In genomic region chr5:141966963-141967333, GRCh38 we compare ENCODE assay signal across 33 cellular contexts. TPM values are rescaled to one million over a fixed set of nuclear protein-coding genes. Genes with fewer than 3 reads are reported as not detected.
"Had no signal": no experiment of that assay in that cellular context is flagged by ENCODE, and none has a peak within 500 bp of the region (broad histone marks: within the 10 kb centered on the region; RNA-seq: fewer than 3 reads in every experiment).

No MANE protein-coding gene starts in this region.

- H3K9me3 ChIP-seq: esophagus muscularis mucosa, heart left ventricle, left lung, mucosa of descending colon, pancreas, prostate gland, sigmoid colon, stomach, tibial nerve had no signal

- H3K36me3 ChIP-seq: prostate gland, tibial nerve had no signal

- FAIRE-seq: astrocyte, pancreas, small intestine had no signal

- H3K4me1 ChIP-seq: prostate gland had no signal

- H3K27me3 Mint-ChIP-seq: activated CD4-positive, alpha-beta memory T cell treated with anti-CD3 and anti-CD28 coated beads, Interleukin-2, amount 10 ng/mL, durations not matched to agents 7 days and 5 days; activated CD4-positive, alpha-beta T cell treated with anti-CD3 and anti-CD28 coated beads, Interleukin-2, amount 10 ng/mL, durations not matched to agents 7 days and 5 days; activated T-helper 17 cell treated with anti-CD3 and anti-CD28 coated beads, Interleukin-2, amount 50 U/mL, for 72 hours had no signal

- H3K4me3 ChIP-seq: esophagus muscularis mucosa, heart left ventricle, left lung, lung, mucosa of descending colon, pancreas, prostate gland, sigmoid colon, stomach, tibial nerve had no signal

- DNase-seq: activated CD4-positive, alpha-beta memory T cell treated with anti-CD3 and anti-CD28 coated beads, Interleukin-2, amount 10 ng/mL, durations not matched to agents 7 days and 5 days; activated CD4-positive, alpha-beta T cell treated with anti-CD3 and anti-CD28 coated beads, Interleukin-2, amount 10 ng/mL, durations not matched to agents 7 days and 5 days; activated CD4-positive, CD25-positive, alpha-beta regulatory T cell treated with anti-CD3 and anti-CD28 coated beads, Interleukin-2, amount 50 U/mL, for 72 hours; activated gamma-delta T cell treated with Interleukin-2 at 50 U/mL for 16 hours; activated naive CD4-positive, alpha-beta T cell treated with anti-CD3 and anti-CD28 coated beads, Interleukin-2, amount 50 U/mL, for 16 hours; activated T-cell treated with anti-CD3 and anti-CD28 coated beads, Interleukin-2, amount 50 U/mL, for 4 hours; amniotic stem cell; brain microvascular endothelial cell; endodermal cell; foreskin keratinocyte; heart left ventricle; kidney glomerular epithelial cell; left lung; mucosa of descending colon; nephron progenitor cell; nucleus accumbens; pancreas; retina; sigmoid colon; small intestine; stimulated activated CD4-positive, alpha-beta T cell treated with anti-CD3 and anti-CD28 coated beads, Interleukin-4, amount 100 ng/mL, for 24 hours; stomach; T1000; WERI-Rb-1 had no signal

- ATAC-seq: activated T-cell treated with anti-CD3 and anti-CD28 coated beads, Interleukin-2, amount 50 U/mL, for 4 hours; activated T-helper 17 cell treated with anti-CD3 and anti-CD28 coated beads, Interleukin-2, amount 50 U/mL, for 72 hours; foreskin keratinocyte; heart left ventricle; left lung; mucosa of descending colon; pancreas; stimulated activated effector memory CD8-positive, alpha-beta T cell treated with anti-CD3 and anti-CD28 coated beads, Interleukin-12 subunit alpha, Interleukin-12 subunit beta, amount 100 ng/mL, for 72 hours had no signal

- H3K27me3 ChIP-seq: brain microvascular endothelial cell, esophagus muscularis mucosa, foreskin keratinocyte, heart left ventricle, left lung, pancreas, sigmoid colon, stomach, tibial nerve had no signal

- H3K4me3 Mint-ChIP-seq: activated CD4-positive, alpha-beta memory T cell treated with anti-CD3 and anti-CD28 coated beads, Interleukin-2, amount 10 ng/mL, durations not matched to agents 7 days and 5 days; activated CD4-positive, alpha-beta T cell treated with anti-CD3 and anti-CD28 coated beads, Interleukin-2, amount 10 ng/mL, durations not matched to agents 7 days and 5 days; activated T-cell treated with anti-CD3 and anti-CD28 coated beads, Interleukin-2, amount 50 U/mL, for 4 hours; activated T-helper 17 cell treated with anti-CD3 and anti-CD28 coated beads, Interleukin-2, amount 50 U/mL, for 72 hours; endodermal cell; nephron progenitor cell; stimulated activated effector memory CD8-positive, alpha-beta T cell treated with anti-CD3 and anti-CD28 coated beads, Interleukin-12 subunit alpha, Interleukin-12 subunit beta, amount 100 ng/mL, for 72 hours; T-helper 1 cell treated with Interleukin-12 subunit alpha and Interleukin-12 subunit beta and Interleukin-4 antibody, amounts not matched to agents 30 μg/mL and 1 μg/mL, for 36 hours had no signal

- H3K27ac Mint-ChIP-seq: activated CD4-positive, alpha-beta memory T cell treated with anti-CD3 and anti-CD28 coated beads, Interleukin-2, amount 10 ng/mL, durations not matched to agents 7 days and 5 days; activated T-helper 17 cell treated with anti-CD3 and anti-CD28 coated beads, Interleukin-2, amount 50 U/mL, for 72 hours; endodermal cell; nephron progenitor cell; stimulated activated effector memory CD8-positive, alpha-beta T cell treated with anti-CD3 and anti-CD28 coated beads, Interleukin-12 subunit alpha, Interleukin-12 subunit beta, amount 100 ng/mL, for 72 hours had no signal

- H3K27ac ChIP-seq: brain microvascular endothelial cell, esophagus muscularis mucosa, foreskin keratinocyte, heart left ventricle, left lung, pancreas, prostate gland, sigmoid colon, stomach, tibial nerve, WERI-Rb-1 had no signal

- H3K9me3 Mint-ChIP-seq: activated CD4-positive, alpha-beta memory T cell treated with anti-CD3 and anti-CD28 coated beads, Interleukin-2, amount 10 ng/mL, durations not matched to agents 7 days and 5 days; activated CD4-positive, alpha-beta T cell treated with anti-CD3 and anti-CD28 coated beads, Interleukin-2, amount 10 ng/mL, durations not matched to agents 7 days and 5 days; activated T-cell treated with anti-CD3 and anti-CD28 coated beads, Interleukin-2, amount 50 U/mL, for 4 hours; activated T-helper 17 cell treated with anti-CD3 and anti-CD28 coated beads, Interleukin-2, amount 50 U/mL, for 72 hours; endodermal cell; nephron progenitor cell; stimulated activated effector memory CD8-positive, alpha-beta T cell treated with anti-CD3 and anti-CD28 coated beads, Interleukin-12 subunit alpha, Interleukin-12 subunit beta, amount 100 ng/mL, for 72 hours; T-helper 1 cell treated with Interleukin-12 subunit alpha and Interleukin-12 subunit beta and Interleukin-4 antibody, amounts not matched to agents 30 μg/mL and 1 μg/mL, for 36 hours had no signal

RNA-seq across cellular contexts. Expression of gene PCDH12, which starts 8.9 kb away (rescaled TPM):
- total RNA-seq: endodermal cell, myocyte had no signal
